Comparison of ENCODE assay signal across 8 cellular contexts in the genomic region with DNA sequence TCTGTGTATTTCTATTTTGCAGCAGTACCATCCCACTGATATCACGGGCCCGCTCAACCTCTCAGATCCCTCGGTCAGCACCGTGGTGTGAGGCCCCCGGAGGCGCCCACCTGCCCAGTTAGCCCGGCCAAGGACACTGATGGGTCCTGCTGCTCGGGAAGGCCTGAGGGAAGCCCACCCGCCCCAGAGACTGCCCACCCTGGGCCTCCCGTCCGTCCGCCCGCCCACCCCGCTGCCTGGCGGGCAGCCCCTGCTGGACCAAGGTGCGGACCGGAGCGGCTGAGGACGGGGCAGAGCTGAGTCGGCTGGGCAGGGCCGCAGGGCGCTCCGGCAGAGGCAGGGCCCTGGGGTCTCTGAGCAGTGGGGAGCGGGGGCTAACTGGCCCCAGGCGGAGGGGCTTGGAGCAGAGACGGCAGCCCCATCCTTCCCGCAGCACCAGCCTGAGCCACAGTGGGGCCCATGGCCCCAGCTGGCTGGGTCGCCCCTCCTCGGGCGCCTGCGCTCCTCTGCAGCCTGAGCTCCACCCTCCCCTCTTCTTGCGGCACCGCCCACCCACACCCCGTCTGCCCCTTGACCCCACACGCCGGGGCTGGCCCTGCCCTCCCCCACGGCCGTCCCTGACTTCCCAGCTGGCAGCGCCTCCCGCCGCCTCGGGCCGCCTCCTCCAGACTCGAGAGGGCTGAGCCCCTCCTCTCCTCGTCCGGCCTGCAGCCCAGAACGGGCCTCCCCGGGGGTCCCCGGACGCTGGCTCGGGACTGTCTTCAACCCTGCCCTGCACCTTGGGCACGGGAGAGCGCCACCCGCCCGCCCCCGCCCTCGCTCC. TPM values are rescaled to one million over a fixed set of nuclear protein-coding genes. Genes with fewer than 3 reads are reported as not detected.
DNase-seq lines count a peak whose midpoint lies in the region.

No MANE protein-coding gene starts in this region.

- H3K9ac ChIP-seq in BLaER1: peak overlapping the region; percentile 84

- DNase-seq in HK-2 (ENCODE audit: unreplicated experiment): peak; percentile 33
- DNase-seq in SK-N-DZ (ENCODE audit: low spot score): peak; percentile 73
- peak; percentile 63 for DNase-seq in islet precursor cell
- no peak for DNase-seq in AG08395 (ENCODE audit: low spot score)
- DNase-seq in activated CD4-positive, alpha-beta T cell treated with anti-CD3 and anti-CD28 coated beads for 1 hour: no peak
- no peak for DNase-seq in Ammon's horn (ENCODE audit: low spot score)
- no peak for DNase-seq in GOT3 (lab: John Stamatoyannopoulos, UW)

- peaks cover 46% of the 10 kb centered on the region for H4K20me1 ChIP-seq in BLaER1

- peaks cover 12% of the 10 kb centered on the region; the same call in 1 of the 2 replicates for H3K27me3 ChIP-seq in BLaER1

- H3K4me2 ChIP-seq in BLaER1: peak overlapping the region; percentile 96

- peaks cover 76% of the 10 kb centered on the region for H3K4me1 ChIP-seq in BLaER1

- no peaks in the 10 kb centered on the region for H3K9me3 ChIP-seq in BLaER1

- H3K27ac ChIP-seq in BLaER1: peak overlapping the region; percentile 97; the same call in 1 of the 2 replicates

- H3K4me3 ChIP-seq in BLaER1: peak overlapping the region; percentile 82

- peaks cover 21% of the 10 kb centered on the region; the same call in 1 of the 2 replicates for H3K36me3 ChIP-seq in BLaER1

RNA-seq across cellular contexts. Expression of a gene that starts 1.9 kb away (rescaled TPM):
- polyA plus RNA-seq in SK-N-DZ (2014; cell fraction: cytosol; rRNA removed): 0.89 and 2.7 TPM in 2 replicates
- 0.16 and 1.7 TPM in 2 replicates for polyA plus RNA-seq in SK-N-DZ (2014; cell fraction: nucleus; rRNA removed)

RNA-seq across cellular contexts. Expression of a gene that starts 3.9 kb away (rescaled TPM):
- polyA plus RNA-seq in SK-N-DZ (2014; cell fraction: cytosol; rRNA removed): not detected in 2 replicates
- polyA plus RNA-seq in SK-N-DZ (2014; cell fraction: nucleus; rRNA removed): not detected in 2 replicates

RNA-seq across cellular contexts. Expression of a gene that starts 20.4 kb away (rescaled TPM):
- 24.6 and 28.9 TPM in 2 replicates for polyA plus RNA-seq in SK-N-DZ (2014; cell fraction: cytosol; rRNA removed)
- polyA plus RNA-seq in SK-N-DZ (2014; cell fraction: nucleus; rRNA removed): 136 and 192 TPM in 2 replicates

RNA-seq across cellular contexts. Expression of a gene that starts 20.5 kb away (rescaled TPM):
- 140 and 167 TPM in 2 replicates for polyA plus RNA-seq in SK-N-DZ (2014; cell fraction: cytosol; rRNA removed)
- 104 and 182 TPM in 2 replicates for polyA plus RNA-seq in SK-N-DZ (2014; cell fraction: nucleus; rRNA removed)

RNA-seq across cellular contexts. Expression of a gene that starts 29.0 kb away (rescaled TPM):
- 0.09 and 0.66 TPM in 2 replicates for polyA plus RNA-seq in SK-N-DZ (2014; cell fraction: cytosol; rRNA removed)
- 0.76 and 3.7 TPM in 2 replicates for polyA plus RNA-seq in SK-N-DZ (2014; cell fraction: nucleus; rRNA removed)

Comparison
In these comparisons a context has a peak if more than half of its experiments do, and no peak if none do; other contexts are left out.
1. DNase-seq: peak in HK-2 (single experiment), SK-N-DZ (single experiment) and islet precursor cell (single experiment); none in AG08395 (single experiment), activated CD4-positive, alpha-beta T cell treated with anti-CD3 and anti-CD28 coated beads for 1 hour (single experiment), Ammon's horn (single experiment) and GOT3 (single experiment).